3 cellular contexts compared by ENCODE assay signal in the genomic region with DNA sequence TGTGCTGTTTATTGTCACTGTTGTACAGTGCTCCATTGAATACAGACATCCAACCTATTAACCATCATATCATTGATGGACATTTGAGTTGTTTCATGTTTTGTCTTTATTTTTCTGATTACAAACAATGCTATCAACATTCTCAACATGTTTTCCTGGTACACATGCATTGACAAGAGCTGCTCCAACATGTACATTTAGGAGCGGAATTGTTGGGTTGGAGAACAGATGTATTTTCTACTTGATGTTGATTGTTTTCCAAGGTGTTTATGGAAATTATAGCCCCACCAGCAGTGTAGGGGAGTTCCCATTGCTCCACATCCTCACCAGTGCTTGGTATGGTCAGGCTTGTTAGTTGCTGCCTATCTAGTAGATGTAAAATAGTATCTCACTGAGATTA.
"Had no signal": no experiment of that assay in that cellular context is flagged by ENCODE, and none has a peak within 500 bp of the region (broad histone marks: within the 10 kb centered on the region; RNA-seq: fewer than 3 reads in every experiment).

No MANE protein-coding gene starts in this region.

- DNase-seq: GDM1, GF-D8 had no signal

- H3K4me3 ChIP-seq: GM12878 had no signal

- ATAC-seq: GM12878 had no signal
